Comparison of ENCODE assay signal across 28 cellular contexts in genomic region chr3:24002129-24002528, GRCh38.
"Had no signal": no experiment of that assay in that cellular context is flagged by ENCODE, and none has a peak within 500 bp of the region (broad histone marks: within the 10 kb centered on the region; RNA-seq: fewer than 3 reads in every experiment).

No MANE protein-coding gene starts in this region.

- H3K4me2 ChIP-seq: hepatocyte, neural progenitor cell, smooth muscle cell had no signal

- H3K79me2 ChIP-seq: hepatocyte had no signal

- H3K4me1 ChIP-seq: left ventricle myocardium inferior, right lobe of liver, uterus had no signal

- H3K36me3 Mint-ChIP-seq: mesothelial cell of epicardium; naive B cell; natural killer cell; neural progenitor cell; stimulated activated memory B cell treated with anti-CD40 and anti-IgM and Interleukin-4, amounts not matched to agents 10 μg/mL and 1 μg/mL and 100 μg/mL, for 72 hours had no signal

- H3K4me3 Mint-ChIP-seq: mesothelial cell of epicardium; naive B cell; natural killer cell; nephron progenitor cell; neural progenitor cell; stimulated activated memory B cell treated with anti-CD40 and anti-IgM and Interleukin-4, amounts not matched to agents 10 μg/mL and 1 μg/mL and 100 μg/mL, for 72 hours; stimulated activated naive CD8-positive, alpha-beta T cell treated with anti-CD3 and anti-CD28 coated beads, Interleukin-15, amount 100 ng/mL, for 72 hours had no signal

- DNase-seq: islet precursor cell; left ventricle myocardium inferior; mesendoderm; naive B cell; natural killer cell; nephron progenitor cell; occipital lobe; ovary; right lobe of liver; stimulated activated CD4-positive, alpha-beta T cell treated with anti-CD3 and anti-CD28 coated beads, Interleukin-1b, Interleukin-23, amount 100 ng/mL, for 48 hours; stimulated activated CD4-positive, alpha-beta T cell treated with anti-CD3 and anti-CD28 coated beads, Interleukin-2, amount 100 ng/mL, for 48 hours; stimulated activated CD4-positive, alpha-beta T cell treated with anti-CD3 and anti-CD28 coated beads, Interleukin-4, amount 100 ng/mL, for 4 hours; stimulated activated CD8-positive, alpha-beta memory T cell treated with anti-CD3 and anti-CD28 coated beads, Interleukin-4, amount 100 ng/mL, for 48 hours; stimulated activated naive CD4-positive, alpha-beta T cell treated with Interleukin-2 at 50 U/mL for 16 hours; stimulated activated naive CD8-positive, alpha-beta T cell treated with anti-CD3 and anti-CD28 coated beads, Interleukin-15, amount 100 ng/mL, for 72 hours; substantia nigra; thyroid gland; trophoblast cell; uterus had no signal

- H3K4me3 ChIP-seq: hepatocyte, left ventricle myocardium inferior, lung, neural progenitor cell, ovary, right atrium auricular region, right lobe of liver, smooth muscle cell, thyroid gland, uterus had no signal

- H2AFZ ChIP-seq: hepatocyte, neural progenitor cell had no signal

- H3K9me3 Mint-ChIP-seq: natural killer cell; nephron progenitor cell; neural progenitor cell; stimulated activated memory B cell treated with anti-CD40 and anti-IgM and Interleukin-4, amounts not matched to agents 10 μg/mL and 1 μg/mL and 100 μg/mL, for 72 hours; stimulated activated naive CD8-positive, alpha-beta T cell treated with anti-CD3 and anti-CD28 coated beads, Interleukin-15, amount 100 ng/mL, for 72 hours had no signal

- ATAC-seq: natural killer cell; right lobe of liver; stimulated activated memory B cell treated with anti-CD40 and anti-IgM and Interleukin-4, amounts not matched to agents 10 μg/mL and 1 μg/mL and 100 μg/mL, for 72 hours; stimulated activated naive CD8-positive, alpha-beta T cell treated with anti-CD3 and anti-CD28 coated beads, Interleukin-15, amount 100 ng/mL, for 72 hours had no signal

- H3K9me3 ChIP-seq: left ventricle myocardium inferior, neutrophil, ovary, right atrium auricular region, right lobe of liver, thyroid gland, uterus had no signal

- H3K27ac ChIP-seq: hepatocyte, left ventricle myocardium inferior, neural progenitor cell, neutrophil, ovary, right atrium auricular region, right lobe of liver, thyroid gland, uterus had no signal

- H3K27me3 Mint-ChIP-seq: stimulated activated memory B cell treated with anti-CD40 and anti-IgM and Interleukin-4, amounts not matched to agents 10 μg/mL and 1 μg/mL and 100 μg/mL, for 72 hours had no signal

- H3K36me3 ChIP-seq: left ventricle myocardium inferior, neural progenitor cell, neutrophil, ovary, right atrium auricular region, right lobe of liver, thyroid gland, uterus had no signal

- H3K27me3 ChIP-seq: hepatocyte, neural progenitor cell, ovary, right atrium auricular region, right lobe of liver, thyroid gland, uterus had no signal

- H3K27ac Mint-ChIP-seq: mesothelial cell of epicardium; natural killer cell; nephron progenitor cell; neural progenitor cell; progenitor cell of endocrine pancreas; stimulated activated memory B cell treated with anti-CD40 and anti-IgM and Interleukin-4, amounts not matched to agents 10 μg/mL and 1 μg/mL and 100 μg/mL, for 72 hours; stimulated activated naive CD8-positive, alpha-beta T cell treated with anti-CD3 and anti-CD28 coated beads, Interleukin-15, amount 100 ng/mL, for 72 hours had no signal
